8 cellular contexts compared by ENCODE assay signal in genomic region chr10:91694170-91694794, GRCh38.
DNase-seq lines count a peak whose midpoint lies in the region; ATAC-seq and TF ChIP-seq lines count a peak whose summit lies in the region.

No MANE protein-coding gene starts in this region.

- in situ Hi-C loops in astrocyte of the cerebellum (cut with HindIII; ENCODE audit: low sequenced_read_pairs): no loop called here

- no peak overlapping the region for H3K27ac ChIP-seq in lower lobe of right lung

- H3K27me3 ChIP-seq in lower lobe of right lung (ENCODE audit: low read depth): no peaks in the 10 kb centered on the region

- H3K4me1 ChIP-seq in lower lobe of right lung: no peaks in the 10 kb centered on the region

- peak; percentile 66 for TF ChIP-seq CTCF in astrocyte of the cerebellum (IDR thresholded peaks at IDR 0.05; ENCODE audit: low read depth, low read length, missing control alignments)
- TF ChIP-seq CTCF in lower lobe of right lung (IDR thresholded peaks at IDR 0.05): peak; percentile 57

- H3K9me3 ChIP-seq in lower lobe of right lung: no peaks in the 10 kb centered on the region

- no peaks in the 10 kb centered on the region for H3K36me3 ChIP-seq in lower lobe of right lung

- H3K4me3 ChIP-seq in astrocyte of the cerebellum (ENCODE audit: low read depth, low read length) (no peak overlapping the region), lower lobe of right lung (no peak overlapping the region)

- ATAC-seq in lower lobe of right lung: peak; percentile 56 to 62
- ATAC-seq in GM18502 (IDR thresholded peaks at IDR 0.05; ENCODE audit: poor library complexity, unreplicated experiment): no peak

- DNase-seq in SKM-1 treated with dmso at 0.1 percent for 144 hours (lab: John Stamatoyannopoulos, UW; ENCODE audit: unreplicated experiment) (peak; percentile 21), SKM-1 (lab: John Stamatoyannopoulos, UW; ENCODE audit: unreplicated experiment) (no peak), LHCN-M2 (ENCODE audit: low read depth) (peak; percentile 39), astrocyte of the cerebellum (ENCODE audit: low read depth) (no peak), lower lobe of right lung (no peak), UCSD-AML1 (lab: John Stamatoyannopoulos, UW; ENCODE audit: unreplicated experiment) (no peak), NK-92 (lab: John Stamatoyannopoulos, UW; ENCODE audit: unreplicated experiment) (no peak)

- intact Hi-C loops in lower lobe of right lung (cut with DNase I): no loop called here

Comparison
In these comparisons a context has a peak if more than half of its experiments do, and no peak if none do; other contexts are left out.
1. DNase-seq: peak in SKM-1 treated with dmso at 0.1 percent for 144 hours (single experiment) and LHCN-M2 (single experiment); none in SKM-1 (single experiment), astrocyte of the cerebellum (single experiment), lower lobe of right lung (single experiment), UCSD-AML1 (single experiment) and NK-92 (single experiment).